1 cellular context compared by ENCODE assay signal in genomic region chr20:48850681-48851299, GRCh38.
TF ChIP-seq lines count a peak whose summit lies in the region.

No MANE protein-coding gene starts in this region.

TF ChIP-seq in GM23338, 12 proteins besides CTCF, POLR2A, EP300 and RAD21:
- TF ChIP-seq, protein P1, sequence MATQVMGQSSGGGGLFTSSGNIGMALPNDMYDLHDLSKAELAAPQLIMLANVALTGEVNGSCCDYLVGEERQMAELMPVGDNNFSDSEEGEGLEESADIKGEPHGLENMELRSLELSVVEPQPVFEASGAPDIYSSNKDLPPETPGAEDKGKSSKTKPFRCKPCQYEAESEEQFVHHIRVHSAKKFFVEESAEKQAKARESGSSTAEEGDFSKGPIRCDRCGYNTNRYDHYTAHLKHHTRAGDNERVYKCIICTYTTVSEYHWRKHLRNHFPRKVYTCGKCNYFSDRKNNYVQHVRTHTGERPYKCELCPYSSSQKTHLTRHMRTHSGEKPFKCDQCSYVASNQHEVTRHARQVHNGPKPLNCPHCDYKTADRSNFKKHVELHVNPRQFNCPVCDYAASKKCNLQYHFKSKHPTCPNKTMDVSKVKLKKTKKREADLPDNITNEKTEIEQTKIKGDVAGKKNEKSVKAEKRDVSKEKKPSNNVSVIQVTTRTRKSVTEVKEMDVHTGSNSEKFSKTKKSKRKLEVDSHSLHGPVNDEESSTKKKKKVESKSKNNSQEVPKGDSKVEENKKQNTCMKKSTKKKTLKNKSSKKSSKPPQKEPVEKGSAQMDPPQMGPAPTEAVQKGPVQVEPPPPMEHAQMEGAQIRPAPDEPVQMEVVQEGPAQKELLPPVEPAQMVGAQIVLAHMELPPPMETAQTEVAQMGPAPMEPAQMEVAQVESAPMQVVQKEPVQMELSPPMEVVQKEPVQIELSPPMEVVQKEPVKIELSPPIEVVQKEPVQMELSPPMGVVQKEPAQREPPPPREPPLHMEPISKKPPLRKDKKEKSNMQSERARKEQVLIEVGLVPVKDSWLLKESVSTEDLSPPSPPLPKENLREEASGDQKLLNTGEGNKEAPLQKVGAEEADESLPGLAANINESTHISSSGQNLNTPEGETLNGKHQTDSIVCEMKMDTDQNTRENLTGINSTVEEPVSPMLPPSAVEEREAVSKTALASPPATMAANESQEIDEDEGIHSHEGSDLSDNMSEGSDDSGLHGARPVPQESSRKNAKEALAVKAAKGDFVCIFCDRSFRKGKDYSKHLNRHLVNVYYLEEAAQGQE (IDR thresholded peaks at IDR 0.05; ENCODE audit: unreplicated experiment) = no peak
- TF ChIP-seq ZNF331 (CRISPR knock-in tag; IDR thresholded peaks at IDR 0.05; ENCODE audit: low read depth) (no peak), EZH2 (IDR thresholded peaks at IDR 0.05; ENCODE audit: low read depth, unreplicated experiment) (no peak), ETS1 (IDR thresholded peaks at IDR 0.05) (no peak), POLR2AphosphoS5 (IDR thresholded peaks at IDR 0.05; ENCODE audit: low read depth) (no peak), NANOG (IDR thresholded peaks at IDR 0.05; ENCODE audit: borderline replicate concordance) (no peak), CREB1 (CRISPR knock-in tag; IDR thresholded peaks at IDR 0.05; ENCODE audit: low read depth) (no peak), ZNF114 (CRISPR knock-in tag; IDR thresholded peaks at IDR 0.05) (no peak), ZNF462 (CRISPR knock-in tag; IDR thresholded peaks at IDR 0.05) (no peak), STAT1 (IDR thresholded peaks at IDR 0.05; ENCODE audit: unreplicated experiment) (no peak), JUNB (IDR thresholded peaks at IDR 0.05; ENCODE audit: unreplicated experiment) (no peak), EZH2phosphoT487 (IDR thresholded peaks at IDR 0.05; ENCODE audit: unreplicated experiment) (no peak)
